13 cellular contexts compared by ENCODE assay signal in the genomic region with DNA sequence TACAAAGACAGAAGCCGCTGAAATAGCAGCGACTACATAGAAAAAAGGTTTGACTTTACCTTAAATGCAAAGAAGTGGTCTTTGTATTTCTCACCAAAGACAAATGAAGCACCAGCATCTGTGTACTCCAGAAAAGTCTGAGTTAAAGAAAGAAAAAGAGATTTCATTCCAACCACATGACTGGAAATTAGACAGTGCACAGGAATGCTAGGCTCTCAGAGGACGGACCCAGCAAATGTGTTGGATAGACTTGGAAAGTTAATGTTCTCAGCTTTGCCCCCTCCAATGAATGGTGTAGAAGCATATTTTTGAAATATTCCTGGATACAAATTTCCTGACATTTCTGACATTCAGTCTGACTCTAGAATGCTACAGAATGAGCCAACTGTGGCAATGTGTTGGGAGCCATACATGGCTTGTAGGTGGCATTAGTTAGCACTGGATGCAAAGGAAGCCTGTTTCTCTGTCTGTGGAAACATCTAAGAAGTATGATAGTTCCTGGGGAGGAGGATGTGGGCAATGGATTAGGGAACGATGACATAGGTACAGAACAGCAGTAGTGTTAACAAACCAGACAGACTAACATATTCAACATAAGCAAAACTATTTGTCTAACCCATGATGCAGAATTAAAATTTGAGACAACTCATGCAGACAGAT. TPM values are rescaled to one million over a fixed set of nuclear protein-coding genes. Genes with fewer than 3 reads are reported as not detected.
A peak's percentile ranks its signal among the peaks of the same experiment; 100 is the strongest.
DNase-seq lines count a peak whose midpoint lies in the region; ATAC-seq and TF ChIP-seq lines count a peak whose summit lies in the region.
"Had no signal": no experiment of that assay in that cellular context is flagged by ENCODE, and none has a peak within 500 bp of the region (broad histone marks: within the 10 kb centered on the region; RNA-seq: fewer than 3 reads in every experiment).

No MANE protein-coding gene starts in this region.

- POLR2A ChIA-PET in OCI-LY7 (lab: Charles Lee): no interaction called here

- DNase-seq in stimulated activated naive CD8-positive, alpha-beta T cell treated with anti-CD3 and anti-CD28 coated beads, Interleukin-15, amount 100 ng/mL, for 72 hours: no peak
- DNase-seq in activated T-helper 1 cell treated with anti-CD3 and anti-CD28 coated beads, Interleukin-12 subunit alpha, Interleukin-12 subunit beta, Interleukin-2, Interleukin-4 antibody, amounts not matched to agents 30 ng/mL and 10 ng/mL and 1 ng/mL, durations not matched to agents 14 hours and 24 hours and 36 hours (ENCODE audit: low spot score): no peak
- peak; percentile 77 for DNase-seq in fibroblast of peridontal ligament (ENCODE audit: extremely low read depth)
- no peak for DNase-seq in OCI-LY7 (ENCODE audit: low spot score)
- DNase-seq in HAP-1 (ENCODE audit: low spot score in 2 of 2): no peak
- DNase-seq: GF-D8, NCI-H146, WERI-Rb-1 had no signal

- CTCF ChIA-PET in OCI-LY7 (lab: Charles Lee; ENCODE audit: unreplicated experiment): no interaction called here

- H3K27me3 Mint-ChIP-seq in stimulated activated naive CD8-positive, alpha-beta T cell treated with anti-CD3 and anti-CD28 coated beads, Interleukin-15, Interleukin-2, amounts not matched to agents 100 ng/mL and 50 ng/mL, for 24 hours: no peaks in the 10 kb centered on the region
- no peaks in the 10 kb centered on the region for H3K27me3 Mint-ChIP-seq in stimulated activated naive CD8-positive, alpha-beta T cell treated with anti-CD3 and anti-CD28 coated beads, Interleukin-15, amount 100 ng/mL, for 72 hours
- no peaks in the 10 kb centered on the region for H3K27me3 Mint-ChIP-seq in activated T-helper 1 cell treated with anti-CD3 and anti-CD28 coated beads, Interleukin-12 subunit alpha, Interleukin-12 subunit beta, Interleukin-2, Interleukin-4 antibody, amounts not matched to agents 30 ng/mL and 10 ng/mL and 1 ng/mL, durations not matched to agents 14 hours and 24 hours and 36 hours (ENCODE audit: insufficient read depth)

- H3K27me3 ChIP-seq in gastroesophageal sphincter (no peaks in the 10 kb centered on the region), HAP-1 (ENCODE audit: low read depth) (peaks cover 59% of the 10 kb centered on the region)
- H3K27me3 ChIP-seq: BLaER1 had no signal

- H3K4me2 ChIP-seq in OCI-LY7 (ENCODE audit: low read length): no peak overlapping the region
- H3K4me2 ChIP-seq: BLaER1 had no signal

- no peak overlapping the region for H3K4me3 Mint-ChIP-seq in stimulated activated naive CD8-positive, alpha-beta T cell treated with anti-CD3 and anti-CD28 coated beads, Interleukin-15, Interleukin-2, amounts not matched to agents 100 ng/mL and 50 ng/mL, for 24 hours
- no peak overlapping the region for H3K4me3 Mint-ChIP-seq in stimulated activated naive CD8-positive, alpha-beta T cell treated with anti-CD3 and anti-CD28 coated beads, Interleukin-15, amount 100 ng/mL, for 72 hours
- peak overlapping the region; percentile 5 for H3K4me3 Mint-ChIP-seq in activated T-helper 1 cell treated with anti-CD3 and anti-CD28 coated beads, Interleukin-12 subunit alpha, Interleukin-12 subunit beta, Interleukin-2, Interleukin-4 antibody, amounts not matched to agents 30 ng/mL and 10 ng/mL and 1 ng/mL, durations not matched to agents 14 hours and 24 hours and 36 hours

- H4K20me1 ChIP-seq in OCI-LY7 (ENCODE audit: insufficient read depth, low read length): no peaks in the 10 kb centered on the region
- H4K20me1 ChIP-seq: BLaER1 had no signal

- no peak for TF ChIP-seq POLR2A in gastroesophageal sphincter (IDR thresholded peaks at IDR 0.05)

- H3K36me3 ChIP-seq in OCI-LY7 (ENCODE audit: insufficient read depth, low read length): no peaks in the 10 kb centered on the region
- H3K36me3 ChIP-seq in gastroesophageal sphincter: no peaks in the 10 kb centered on the region
- no peaks in the 10 kb centered on the region for H3K36me3 ChIP-seq in HAP-1 (replicated peaks)
- H3K36me3 ChIP-seq: BLaER1, WERI-Rb-1 had no signal

- H2AFZ ChIP-seq in OCI-LY7 (ENCODE audit: low read length): no peak overlapping the region

- intact Hi-C loops in activated T-helper 1 cell treated with anti-CD3 and anti-CD28 coated beads, Interleukin-12 subunit alpha, Interleukin-12 subunit beta, Interleukin-2, Interleukin-4 antibody, amounts not matched to agents 30 ng/mL and 10 ng/mL and 1 ng/mL, durations not matched to agents 14 hours and 24 hours and 36 hours (cut with micrococcal nuclease): loop anchor here (2.0 to 10.0 kb wide), 8 partner anchors 35 to 1644 kb away; partner anchors contain the start of genes GKAP1, HNRNPK, IDNK and KIF27
- intact Hi-C loops in OCI-LY7 (cut with micrococcal nuclease; ENCODE audit: unreplicated experiment): no loop called here

- no peaks in the 10 kb centered on the region for H3K9me2 ChIP-seq in OCI-LY7 (ENCODE audit: insufficient read depth, low read length)

- 52 to 71% methylated on average over 2 to 4 of the region's 4 CpGs for WGBS in gastroesophageal sphincter (ENCODE audit: low coverage in 1 of 2), 2 donors

- ATAC-seq in stimulated activated naive CD8-positive, alpha-beta T cell treated with anti-CD3 and anti-CD28 coated beads, Interleukin-15, amount 100 ng/mL, for 72 hours: no peak
- no peak for ATAC-seq in gastroesophageal sphincter
- ATAC-seq in GM19397 (IDR thresholded peaks at IDR 0.05; ENCODE audit: unreplicated experiment): no peak
- ATAC-seq: Right ventricle myocardium inferior had no signal

- BruUV-seq in OCI-LY7 (replicated peaks; lab: Mats Ljungman, UMichigan): no TSS peak

- no peaks in the 10 kb centered on the region for H3K4me1 ChIP-seq in OCI-LY7 (ENCODE audit: insufficient read depth, low read length, poor library complexity, severe bottlenecking)
- peaks cover 0 to 7% (median 0%) of the 10 kb centered on the region in 3 donors for H3K4me1 ChIP-seq in gastroesophageal sphincter
- H3K4me1 ChIP-seq in HAP-1: peaks cover 11% of the 10 kb centered on the region

- peaks cover 70% of the 10 kb centered on the region for H3K4me1 Mint-ChIP-seq in stimulated activated naive CD8-positive, alpha-beta T cell treated with anti-CD3 and anti-CD28 coated beads, Interleukin-15, Interleukin-2, amounts not matched to agents 100 ng/mL and 50 ng/mL, for 24 hours (ENCODE audit: low read depth)
- peaks cover 71% of the 10 kb centered on the region for H3K4me1 Mint-ChIP-seq in stimulated activated naive CD8-positive, alpha-beta T cell treated with anti-CD3 and anti-CD28 coated beads, Interleukin-15, amount 100 ng/mL, for 72 hours
- H3K4me1 Mint-ChIP-seq in activated T-helper 1 cell treated with anti-CD3 and anti-CD28 coated beads, Interleukin-12 subunit alpha, Interleukin-12 subunit beta, Interleukin-2, Interleukin-4 antibody, amounts not matched to agents 30 ng/mL and 10 ng/mL and 1 ng/mL, durations not matched to agents 14 hours and 24 hours and 36 hours (ENCODE audit: low read depth): peaks cover 83% of the 10 kb centered on the region

- TF ChIP-seq EP300 in gastroesophageal sphincter (IDR thresholded peaks at IDR 0.05): no peak

- H3K27ac ChIP-seq in OCI-LY7 (ENCODE audit: low read depth, low read length, poor library complexity, severe bottlenecking) (no peak overlapping the region), gastroesophageal sphincter (no peak overlapping the region)
- H3K27ac ChIP-seq: BLaER1, WERI-Rb-1 had no signal

- H3K27ac Mint-ChIP-seq in stimulated activated naive CD8-positive, alpha-beta T cell treated with anti-CD3 and anti-CD28 coated beads, Interleukin-15, Interleukin-2, amounts not matched to agents 100 ng/mL and 50 ng/mL, for 24 hours: peak overlapping the region; percentile 99
- H3K27ac Mint-ChIP-seq in stimulated activated naive CD8-positive, alpha-beta T cell treated with anti-CD3 and anti-CD28 coated beads, Interleukin-15, amount 100 ng/mL, for 72 hours: no peak overlapping the region
- H3K27ac Mint-ChIP-seq in activated T-helper 1 cell treated with anti-CD3 and anti-CD28 coated beads, Interleukin-12 subunit alpha, Interleukin-12 subunit beta, Interleukin-2, Interleukin-4 antibody, amounts not matched to agents 30 ng/mL and 10 ng/mL and 1 ng/mL, durations not matched to agents 14 hours and 24 hours and 36 hours: peak overlapping the region; percentile 100

- H3K4me3 ChIP-seq in OCI-LY7 (ENCODE audit: low read depth, low read length, poor library complexity, severe bottlenecking) (no peak overlapping the region), gastroesophageal sphincter (no peak overlapping the region), HAP-1 (no peak overlapping the region)
- H3K4me3 ChIP-seq: BLaER1 had no signal

- TF ChIP-seq CTCF in OCI-LY7 (conservative IDR thresholded peaks at IDR 0.05; ENCODE audit: low read length) (no peak), gastroesophageal sphincter (IDR thresholded peaks at IDR 0.05) (no peak)

- no peaks in the 10 kb centered on the region for H3K9me3 ChIP-seq in OCI-LY7 (ENCODE audit: low read length)
- no peaks in the 10 kb centered on the region for H3K9me3 ChIP-seq in gastroesophageal sphincter
- no peaks in the 10 kb centered on the region for H3K9me3 ChIP-seq in HAP-1
- H3K9me3 ChIP-seq: BLaER1 had no signal

- no peaks in the 10 kb centered on the region for H3K9me3 Mint-ChIP-seq in stimulated activated naive CD8-positive, alpha-beta T cell treated with anti-CD3 and anti-CD28 coated beads, Interleukin-15, Interleukin-2, amounts not matched to agents 100 ng/mL and 50 ng/mL, for 24 hours
- peaks cover 4 to 7% of the 10 kb centered on the region in 2 donors for H3K9me3 Mint-ChIP-seq in stimulated activated naive CD8-positive, alpha-beta T cell treated with anti-CD3 and anti-CD28 coated beads, Interleukin-15, amount 100 ng/mL, for 72 hours
- peaks cover 6% of the 10 kb centered on the region for H3K9me3 Mint-ChIP-seq in activated T-helper 1 cell treated with anti-CD3 and anti-CD28 coated beads, Interleukin-12 subunit alpha, Interleukin-12 subunit beta, Interleukin-2, Interleukin-4 antibody, amounts not matched to agents 30 ng/mL and 10 ng/mL and 1 ng/mL, durations not matched to agents 14 hours and 24 hours and 36 hours

- no peaks in the 10 kb centered on the region for H3K79me2 ChIP-seq in OCI-LY7 (ENCODE audit: insufficient read depth, low read depth, low read length)

- no peaks in the 10 kb centered on the region for H3K36me3 Mint-ChIP-seq in stimulated activated naive CD8-positive, alpha-beta T cell treated with anti-CD3 and anti-CD28 coated beads, Interleukin-15, Interleukin-2, amounts not matched to agents 100 ng/mL and 50 ng/mL, for 24 hours (ENCODE audit: low read depth)
- H3K36me3 Mint-ChIP-seq in activated T-helper 1 cell treated with anti-CD3 and anti-CD28 coated beads, Interleukin-12 subunit alpha, Interleukin-12 subunit beta, Interleukin-2, Interleukin-4 antibody, amounts not matched to agents 30 ng/mL and 10 ng/mL and 1 ng/mL, durations not matched to agents 14 hours and 24 hours and 36 hours (ENCODE audit: low read depth): peaks cover 1% of the 10 kb centered on the region

- in situ Hi-C loops in HAP-1 (cut with MboI; ENCODE audit: low sequenced_read_pairs): no loop called here

RNA-seq across cellular contexts. Expression of gene SLC28A3, which starts 43.3 kb away (rescaled TPM):
- 0.60 and 0.66 TPM in 2 replicates for total RNA-seq in activated T-helper 1 cell treated with anti-CD3 and anti-CD28 coated beads, Interleukin-12 subunit alpha, Interleukin-12 subunit beta, Interleukin-2, Interleukin-4 antibody, amounts not matched to agents 30 ng/mL and 10 ng/mL and 1 ng/mL, durations not matched to agents 14 hours and 24 hours and 36 hours
- total RNA-seq in OCI-LY7 (2014; rRNA removed; shearing (Covaris generic)): not detected in 2 replicates
- total RNA-seq in OCI-LY7 (2022) (not detected in 2 replicates), gastroesophageal sphincter (under 1 TPM in 2 of 4 donors, not detected in 2; 0.04 to 0.49 TPM)

Comparison
In these comparisons a context has a peak if more than half of its experiments do, and no peak if none do; other contexts are left out.
1. H3K27ac Mint-ChIP-seq: peak in stimulated activated naive CD8-positive, alpha-beta T cell treated with anti-CD3 and anti-CD28 coated beads, Interleukin-15, Interleukin-2, amounts not matched to agents 100 ng/mL and 50 ng/mL, for 24 hours (single experiment) and activated T-helper 1 cell treated with anti-CD3 and anti-CD28 coated beads, Interleukin-12 subunit alpha, Interleukin-12 subunit beta, Interleukin-2, Interleukin-4 antibody, amounts not matched to agents 30 ng/mL and 10 ng/mL and 1 ng/mL, durations not matched to agents 14 hours and 24 hours and 36 hours (single experiment); none in stimulated activated naive CD8-positive, alpha-beta T cell treated with anti-CD3 and anti-CD28 coated beads, Interleukin-15, amount 100 ng/mL, for 72 hours (0 of 2).